ENCODE assay signal across 17 cellular contexts in genomic region chr3:149087208-149087607, GRCh38. TPM values are rescaled to one million over a fixed set of nuclear protein-coding genes. Genes with fewer than 3 reads are reported as not detected.
A peak's percentile ranks its signal among the peaks of the same experiment; 100 is the strongest.
DNase-seq lines count a peak whose midpoint lies in the region; ATAC-seq, FAIRE-seq and TF ChIP-seq lines count a peak whose summit lies in the region.
"Had no signal": no experiment of that assay in that cellular context is flagged by ENCODE, and none has a peak within 500 bp of the region (broad histone marks: within the 10 kb centered on the region; RNA-seq: fewer than 3 reads in every experiment).

No MANE protein-coding gene starts in this region.

- FAIRE-seq in H1 (lab: Jason Lieb, UNC): no peak
- FAIRE-seq: A549, urothelium cell line had no signal

- no peak overlapping the region for H2BK20ac ChIP-seq in H1 (ENCODE audit: low read length)

- H3K23me2 ChIP-seq in H1 (ENCODE audit: low read depth, low read length): peaks cover 8% of the 10 kb centered on the region; the same call in 1 of the 2 replicates

- POLR2A ChIA-PET in activated CD4-positive, alpha-beta memory T cell treated with anti-CD3 and anti-CD28 coated beads for 36 hours (lab: Charles Lee): no interaction called here
- POLR2A ChIA-PET in activated CD4-positive, alpha-beta memory T cell treated with anti-CD3 and anti-CD28 coated beads, Interleukin-2, amount 10 ng/mL, durations not matched to agents 7 days and 5 days (lab: Charles Lee): interaction anchor here (0.9 kb wide), 1 partner anchor 77 kb away, joined by 5 read pairs; no protein-coding TSS in a partner anchor
- POLR2A ChIA-PET in H1 (lab: Charles Lee; ENCODE audit: partially characterized antibody): interaction anchor here (0.7 to 1.8 kb wide), 4 partner anchors 10 to 96 kb away, joined by 3 to 5 read pairs (median 3); partner anchors contain the start of gene GYG1

- H3K79me2 ChIP-seq in Loucy (ENCODE audit: insufficient read depth, low read length): peaks cover 44% of the 10 kb centered on the region
- H3K79me2 ChIP-seq in H1 (ENCODE audit: control insufficient read depth in 1 of 2, insufficient read depth in 2 of 2, low read length in 2 of 2): peaks cover 0 to 29% of the 10 kb centered on the region in 2 experiments; a peak in 2 of 4 replicates
- H3K79me2 ChIP-seq in smooth muscle cell (ENCODE audit: low read depth): peaks cover 31% of the 10 kb centered on the region

- no peaks in the 10 kb centered on the region for H3K9me3 ChIP-seq in Loucy (ENCODE audit: insufficient read depth, low read depth, low read length)
- H3K9me3 ChIP-seq in H1 (ENCODE audit: insufficient read depth in 2 of 2, low read depth in 1 of 2, low read length in 1 of 2): peaks cover 0 to 6% of the 10 kb centered on the region in 2 experiments; a peak in 1 of 4 replicates
- no peaks in the 10 kb centered on the region for H3K9me3 ChIP-seq in smooth muscle cell (replicated peaks; ENCODE audit: low read depth)
- H3K9me3 ChIP-seq: psoas muscle, SJCRH30 had no signal

- peaks cover 40% of the 10 kb centered on the region for H4K20me1 ChIP-seq in Loucy (ENCODE audit: insufficient read depth, low read length, poor library complexity, severe bottlenecking)
- H4K20me1 ChIP-seq in H1 (replicated peaks in 1 of 2; ENCODE audit: control insufficient read depth in 1 of 2, insufficient read depth in 2 of 2, low read length in 2 of 2): peaks cover 0 to 7% of the 10 kb centered on the region in 2 experiments
- H4K20me1 ChIP-seq in smooth muscle cell (ENCODE audit: low read depth): peaks cover 18% of the 10 kb centered on the region

- peaks cover 7% of the 10 kb centered on the region for H3K36me3 Mint-ChIP-seq in activated CD4-positive, alpha-beta memory T cell treated with anti-CD3 and anti-CD28 coated beads for 36 hours
- H3K36me3 Mint-ChIP-seq in activated CD4-positive, alpha-beta memory T cell treated with anti-CD3 and anti-CD28 coated beads, Interleukin-2, amount 10 ng/mL, durations not matched to agents 7 days and 5 days (ENCODE audit: low read depth): peaks cover 7% of the 10 kb centered on the region

- no peak overlapping the region for H3K14ac ChIP-seq in H1 (ENCODE audit: insufficient read length)

- H3K9me2 ChIP-seq in Loucy (replicated peaks; ENCODE audit: low read depth, low read length): no peaks in the 10 kb centered on the region

- H3K27ac ChIP-seq in H1 (ENCODE audit: low read depth, low read length): no peak overlapping the region
- H3K27ac ChIP-seq in smooth muscle cell (ENCODE audit: low read depth): no peak overlapping the region
- H3K27ac ChIP-seq: psoas muscle had no signal

- DNase-seq in activated CD4-positive, alpha-beta memory T cell treated with anti-CD3 and anti-CD28 coated beads for 36 hours: no peak
- DNase-seq in activated CD4-positive, alpha-beta memory T cell treated with anti-CD3 and anti-CD28 coated beads, Interleukin-2, amount 10 ng/mL, durations not matched to agents 7 days and 5 days: no peak
- DNase-seq in H1 (ENCODE audit: low read depth in 1 of 2, low spot score in 2 of 2) (no peak), smooth muscle cell (lab: John Stamatoyannopoulos, UW; ENCODE audit: unreplicated experiment) (no peak), T-helper 2 cell (no peak), mucosa of gallbladder (ENCODE audit: low spot score) (no peak)
- DNase-seq: MV-4-11 had no signal

- H3K4me3 Mint-ChIP-seq in activated CD4-positive, alpha-beta memory T cell treated with anti-CD3 and anti-CD28 coated beads for 36 hours: peak overlapping the region; percentile 95
- no peak overlapping the region for H3K4me3 Mint-ChIP-seq in activated CD4-positive, alpha-beta memory T cell treated with anti-CD3 and anti-CD28 coated beads, Interleukin-2, amount 10 ng/mL, durations not matched to agents 7 days and 5 days

- intact Hi-C loops in activated CD4-positive, alpha-beta memory T cell treated with anti-CD3 and anti-CD28 coated beads for 36 hours (cut with micrococcal nuclease): loop anchor here (2.0 to 5.0 kb wide), 2 partner anchors 44 to 140 kb away; no protein-coding TSS in a partner anchor

- H2BK15ac ChIP-seq in H1 (ENCODE audit: low read length): 0 out of 2 replicates have a peak overlapping the region, but pooled peaks have one; percentile 16

- no peak overlapping the region for H2BK12ac ChIP-seq in H1 (ENCODE audit: low read depth, low read length)

- no peak overlapping the region for H3K56ac ChIP-seq in H1 (replicated peaks; ENCODE audit: insufficient read length, low read depth, low read length)

- peaks cover 16% of the 10 kb centered on the region for H3K4me1 Mint-ChIP-seq in activated CD4-positive, alpha-beta memory T cell treated with anti-CD3 and anti-CD28 coated beads for 36 hours (ENCODE audit: low read depth)
- peaks cover 27% of the 10 kb centered on the region for H3K4me1 Mint-ChIP-seq in activated CD4-positive, alpha-beta memory T cell treated with anti-CD3 and anti-CD28 coated beads, Interleukin-2, amount 10 ng/mL, durations not matched to agents 7 days and 5 days

- H3K18ac ChIP-seq in H1 (ENCODE audit: extremely low read depth, low read length): no peak overlapping the region; the same call in 1 of the 2 replicates

- TF ChIP-seq CTCF in Loucy (conservative IDR thresholded peaks at IDR 0.05; ENCODE audit: low read length) (no peak), H1 (IDR thresholded peaks at IDR 0.05; ENCODE audit: control extremely low read depth in 1 of 3, insufficient read depth in 1 of 3, low read depth in 1 of 3, low read length in 3 of 3) (no peak), smooth muscle cell (IDR thresholded peaks at IDR 0.05; ENCODE audit: borderline replicate concordance, insufficient read depth, poor library complexity, severe bottlenecking) (no peak)

- H4K8ac ChIP-seq in H1 (ENCODE audit: extremely low read depth, insufficient read depth, low read length): peak overlapping the region; percentile 25; the same call in 1 of the 2 replicates

- H2AK5ac ChIP-seq in H1 (ENCODE audit: low read depth, low read length): 0 out of 2 replicates have a peak overlapping the region, but pooled peaks have one; percentile 24

- no peak for TF ChIP-seq EP300 in H1 (IDR thresholded peaks at IDR 0.05; ENCODE audit: borderline replicate concordance in 1 of 2, low read depth in 2 of 2, low read length in 2 of 2)

- TF ChIP-seq RAD21 in H1 (IDR thresholded peaks at IDR 0.05 in 1 of 2, conservative IDR thresholded peaks at IDR 0.05 in 1 of 2; ENCODE audit: low read depth in 2 of 2, low read length in 2 of 2): no peak

- CTCF ChIA-PET in activated CD4-positive, alpha-beta memory T cell treated with anti-CD3 and anti-CD28 coated beads for 36 hours (lab: Charles Lee): interaction anchor here (0.9 to 1.6 kb wide), 3 partner anchors 18 to 185 kb away, joined by 3 to 4 read pairs (median 3); no protein-coding TSS in a partner anchor
- CTCF ChIA-PET in activated CD4-positive, alpha-beta memory T cell treated with anti-CD3 and anti-CD28 coated beads, Interleukin-2, amount 10 ng/mL, durations not matched to agents 7 days and 5 days (lab: Charles Lee): interaction anchor here (0.7 to 1.0 kb wide), 2 partner anchors 131 to 134 kb away, joined by 3 read pairs; no protein-coding TSS in a partner anchor
- CTCF ChIA-PET in H1 (lab: Charles Lee; ENCODE audit: partially characterized antibody): interaction anchor here (0.7 to 1.8 kb wide), 4 partner anchors 14 to 266 kb away, joined by 3 to 8 read pairs (median 4); no protein-coding TSS in a partner anchor

- H3K27me3 Mint-ChIP-seq in activated CD4-positive, alpha-beta memory T cell treated with anti-CD3 and anti-CD28 coated beads for 36 hours: no peaks in the 10 kb centered on the region
- H3K27me3 Mint-ChIP-seq in activated CD4-positive, alpha-beta memory T cell treated with anti-CD3 and anti-CD28 coated beads, Interleukin-2, amount 10 ng/mL, durations not matched to agents 7 days and 5 days: no peaks in the 10 kb centered on the region
- H3K27me3 Mint-ChIP-seq: naive thymus-derived CD4-positive, alpha-beta T cell; stimulated activated naive CD8-positive, alpha-beta T cell treated with anti-CD3 and anti-CD28 coated beads, Interleukin-15, Interleukin-2, amounts not matched to agents 100 ng/mL and 50 ng/mL, for 24 hours had no signal

- peaks cover 3% of the 10 kb centered on the region; the same call in 1 of the 2 replicates for H3K79me1 ChIP-seq in H1 (ENCODE audit: low read depth, low read length)

- H4K91ac ChIP-seq in H1 (replicated peaks; ENCODE audit: insufficient read length, low read length): peak overlapping the region; percentile 12

- 96% methylated on average over 15 of the region's 15 CpGs; no CpG with 5 or more reads in 1 of the 2 experiments for WGBS in H1 (ENCODE audit: extremely low coverage in 1 of 2, insufficient coverage in 1 of 2, insufficient read length in 1 of 2, insufficient replicate concordance in 2 of 2, low coverage in 1 of 2, low lambda C conversion rate in 2 of 2, missing lambda C conversion rate in 1 of 2), 2 experiments
- 99% methylated on average over 15 of the region's 15 CpGs for WGBS in smooth muscle cell (ENCODE audit: low lambda C conversion rate)

- no peaks in the 10 kb centered on the region for H3K36me3 ChIP-seq in Loucy (ENCODE audit: insufficient read depth, low read length)
- peaks cover 0 to 21% (median 1%) of the 10 kb centered on the region in 4 experiments; a peak in 4 of 8 replicates for H3K36me3 ChIP-seq in H1 (ENCODE audit: control insufficient read depth in 2 of 4, insufficient read depth in 4 of 4, low read length in 3 of 4)
- H3K36me3 ChIP-seq in smooth muscle cell (ENCODE audit: low read depth): no peaks in the 10 kb centered on the region

- H3K4me1 ChIP-seq in Loucy (ENCODE audit: insufficient read depth, low read length, poor library complexity, severe bottlenecking): peaks cover 38% of the 10 kb centered on the region
- H3K4me1 ChIP-seq in H1 (replicated peaks in 1 of 4; ENCODE audit: control insufficient read depth in 3 of 4, insufficient read depth in 4 of 4, low read length in 3 of 4): peaks cover 0 to 5% (median under 1%) of the 10 kb centered on the region in 4 experiments; a peak in 4 of 7 replicates
- peaks cover 11% of the 10 kb centered on the region for H3K4me1 ChIP-seq in smooth muscle cell (ENCODE audit: low read depth)

- no peak for ATAC-seq in HG02885 (IDR thresholded peaks at IDR 0.05; ENCODE audit: poor library complexity, unreplicated experiment)

- H3K9ac ChIP-seq in Loucy (ENCODE audit: low read depth, low read length, poor library complexity, severe bottlenecking) (peak overlapping the region; percentile 59), H1 (replicated peaks in 1 of 4; ENCODE audit: extremely low read depth in 1 of 4, low read depth in 3 of 4, low read length in 3 of 4) (no peak overlapping the region), smooth muscle cell (ENCODE audit: low read depth) (no peak overlapping the region)

- no peak overlapping the region for H3K4ac ChIP-seq in H1 (replicated peaks; ENCODE audit: insufficient read length, low read depth, low read length)

- no peak for TF ChIP-seq POLR2A in H1 (IDR thresholded peaks at IDR 0.05; ENCODE audit: control extremely low read depth in 1 of 2, low read depth in 2 of 2, low read length in 2 of 2)

- H3K4me3 ChIP-seq in Loucy (ENCODE audit: low read length, poor library complexity, severe bottlenecking) (peak overlapping the region; percentile 96), H1 (ENCODE audit: extremely low read depth in 1 of 4, insufficient read depth in 2 of 4, low read depth in 3 of 4, low read length in 4 of 4) (no peak overlapping the region), smooth muscle cell (no peak overlapping the region)
- H3K4me3 ChIP-seq: lung had no signal

- H3K27me3 ChIP-seq in Loucy (ENCODE audit: insufficient read depth, low read length, poor library complexity, severe bottlenecking) (no peaks in the 10 kb centered on the region), H1 (replicated peaks in 1 of 4; ENCODE audit: control insufficient read depth in 3 of 4, extremely low read depth in 1 of 4, insufficient read depth in 3 of 4, low read length in 3 of 4) (peaks cover 0 to 8% (median 2%) of the 10 kb centered on the region in 4 experiments; a peak in 4 of 7 replicates), smooth muscle cell (ENCODE audit: low read depth) (no peaks in the 10 kb centered on the region)
- H3K27me3 ChIP-seq: SJCRH30 had no signal

- H3K23ac ChIP-seq in H1 (ENCODE audit: insufficient read length): no peak overlapping the region

- H3K27ac Mint-ChIP-seq in activated CD4-positive, alpha-beta memory T cell treated with anti-CD3 and anti-CD28 coated beads for 36 hours: no peak overlapping the region
- no peak overlapping the region for H3K27ac Mint-ChIP-seq in activated CD4-positive, alpha-beta memory T cell treated with anti-CD3 and anti-CD28 coated beads, Interleukin-2, amount 10 ng/mL, durations not matched to agents 7 days and 5 days

- H2BK120ac ChIP-seq in H1 (replicated peaks; ENCODE audit: low read depth, low read length): peak overlapping the region; percentile 12

- H3K9me3 Mint-ChIP-seq in activated CD4-positive, alpha-beta memory T cell treated with anti-CD3 and anti-CD28 coated beads for 36 hours: no peaks in the 10 kb centered on the region
- no peaks in the 10 kb centered on the region for H3K9me3 Mint-ChIP-seq in activated CD4-positive, alpha-beta memory T cell treated with anti-CD3 and anti-CD28 coated beads, Interleukin-2, amount 10 ng/mL, durations not matched to agents 7 days and 5 days
- H3K9me3 Mint-ChIP-seq: immature natural killer cell; stimulated activated naive CD8-positive, alpha-beta T cell treated with anti-CD3 and anti-CD28 coated beads, Interleukin-15, Interleukin-2, amounts not matched to agents 100 ng/mL and 50 ng/mL, for 24 hours had no signal

- H3K4me2 ChIP-seq in Loucy (ENCODE audit: low read depth, low read length, poor library complexity, severe bottlenecking) (peak overlapping the region; percentile 61), H1 (ENCODE audit: insufficient read depth in 1 of 2, low read depth in 2 of 2, low read length in 2 of 2) (no peak overlapping the region; a peak in 1 of 4 replicates), smooth muscle cell (peak overlapping the region; percentile 96)

- no peak overlapping the region for H4K5ac ChIP-seq in H1 (ENCODE audit: insufficient read length, low read depth, low read length)

- no peaks in the 10 kb centered on the region for H3F3A ChIP-seq in Loucy (ENCODE audit: low read depth)
- no peaks in the 10 kb centered on the region for H3F3A ChIP-seq in smooth muscle cell (ENCODE audit: low read depth)

- H2AFZ ChIP-seq in Loucy (ENCODE audit: low read length) (peak overlapping the region; percentile 85; the same call in 1 of the 2 replicates), H1 (ENCODE audit: low read length) (no peak overlapping the region), smooth muscle cell (ENCODE audit: low read depth) (peak overlapping the region; percentile 98)

- H2BK5ac ChIP-seq in H1 (ENCODE audit: low read depth, low read length): no peak overlapping the region

RNA-seq across cellular contexts. Expression of gene HLTF, which starts 0.9 kb away (rescaled TPM):
- total RNA-seq in activated CD4-positive, alpha-beta memory T cell treated with anti-CD3 and anti-CD28 coated beads for 36 hours: 10 to 100 TPM; 22.3 to 25.1 TPM
- total RNA-seq in activated CD4-positive, alpha-beta memory T cell treated with anti-CD3 and anti-CD28 coated beads, Interleukin-2, amount 10 ng/mL, durations not matched to agents 7 days and 5 days: 10 to 100 TPM; 22.2 to 24.5 TPM
- 56.8 and 60.3 TPM in 2 replicates for total RNA-seq in H1 (2021; fragmentation: NEBNext Ultra II Directional; extraction: Animal tissue kit (Norgen Biotek cat#: 25700))
- 18.1 and 21.9 TPM in 2 replicates for polyA plus RNA-seq in H1 (2011; rRNA removed)
- 20.3 TPM for polyA plus RNA-seq in H1 (2011; cell fraction: cytosol; rRNA removed)
- polyA plus RNA-seq in H1 (2011; cell fraction: nucleus; rRNA removed): 27.9 TPM
- 17.3 to 35.0 TPM (median 25.6 TPM) in 4 replicates for polyA plus RNA-seq in H1 (2012, experiment 1 of 2)
- polyA plus RNA-seq in H1 (2012, experiment 2 of 2): 1.9 TPM
- polyA plus RNA-seq in H1 (2013, experiment 1 of 2): 27.3 TPM
- polyA plus RNA-seq in H1 (2013, experiment 2 of 2): 26.5 TPM
- polyA minus RNA-seq in H1 (2011; rRNA and poly(A)+ RNA removed): 30.2 and 34.8 TPM in 2 replicates
- 26.0 TPM for polyA minus RNA-seq in H1 (2011; cell fraction: cytosol; rRNA and poly(A)+ RNA removed)
- 62.6 TPM for polyA minus RNA-seq in H1 (2011; cell fraction: nucleus; rRNA and poly(A)+ RNA removed)
- total RNA-seq in smooth muscle cell: 34.9 and 56.3 TPM in 2 replicates
- 23.2 and 24.2 TPM in 2 replicates for polyA plus RNA-seq in smooth muscle cell
- total RNA-seq in mucosa of gallbladder: 22.6 TPM

RNA-seq across cellular contexts. Expression of gene HPS3, which starts 42.2 kb away (rescaled TPM):
- total RNA-seq in activated CD4-positive, alpha-beta memory T cell treated with anti-CD3 and anti-CD28 coated beads for 36 hours: 10 to 100 TPM; 23.0 to 25.2 TPM
- 10 to 100 TPM; 33.0 to 33.7 TPM for total RNA-seq in activated CD4-positive, alpha-beta memory T cell treated with anti-CD3 and anti-CD28 coated beads, Interleukin-2, amount 10 ng/mL, durations not matched to agents 7 days and 5 days
- 42.8 and 48.7 TPM in 2 replicates for total RNA-seq in H1 (2021; fragmentation: NEBNext Ultra II Directional; extraction: Animal tissue kit (Norgen Biotek cat#: 25700))
- polyA plus RNA-seq in H1 (2011; rRNA removed) (23.7 and 24.0 TPM in 2 replicates), smooth muscle cell (12.3 and 19.7 TPM in 2 replicates)
- polyA plus RNA-seq in H1 (2011; cell fraction: cytosol; rRNA removed): 32.5 TPM
- 22.5 TPM for polyA plus RNA-seq in H1 (2011; cell fraction: nucleus; rRNA removed)
- 32.6 to 41.2 TPM (median 36.7 TPM) in 4 replicates for polyA plus RNA-seq in H1 (2012, experiment 1 of 2)
- 5.4 TPM for polyA plus RNA-seq in H1 (2012, experiment 2 of 2)
- polyA plus RNA-seq in H1 (2013, experiment 1 of 2): 24.1 TPM
- polyA plus RNA-seq in H1 (2013, experiment 2 of 2): 23.6 TPM
- 50.7 and 61.1 TPM in 2 replicates for polyA minus RNA-seq in H1 (2011; rRNA and poly(A)+ RNA removed)
- 27.6 TPM for polyA minus RNA-seq in H1 (2011; cell fraction: cytosol; rRNA and poly(A)+ RNA removed)
- polyA minus RNA-seq in H1 (2011; cell fraction: nucleus; rRNA and poly(A)+ RNA removed): 38.2 TPM
- total RNA-seq in smooth muscle cell (25.4 and 26.0 TPM in 2 replicates), mucosa of gallbladder (26.8 TPM)

Comparison
In these comparisons a context has a peak if more than half of its experiments do, and no peak if none do; other contexts are left out.
1. H3K4me2 ChIP-seq: peak in Loucy (single experiment) and smooth muscle cell (single experiment); none in H1 (0 of 2).